In the genomic region with DNA sequence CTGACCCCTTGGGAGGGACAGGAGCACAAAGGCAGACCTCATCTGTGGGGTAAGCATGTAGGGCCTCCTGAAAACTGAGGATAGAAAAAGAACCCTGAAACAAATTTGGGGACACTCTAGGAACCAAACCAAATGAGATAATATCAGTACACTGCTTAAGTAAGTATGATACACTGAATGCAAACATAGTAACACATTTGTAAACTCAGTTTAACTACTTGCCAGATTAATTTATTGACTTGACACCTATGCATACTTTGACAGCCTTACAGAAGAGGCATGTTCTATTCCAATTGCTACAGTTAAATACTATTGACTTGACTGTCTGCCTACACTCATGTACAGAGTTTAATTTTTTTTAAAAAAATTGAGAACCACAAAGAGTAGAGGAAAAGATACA, we compare ENCODE assay signal across 9 cellular contexts.
"Had no signal": no experiment of that assay in that cellular context is flagged by ENCODE, and none has a peak within 500 bp of the region (broad histone marks: within the 10 kb centered on the region; RNA-seq: fewer than 3 reads in every experiment).

No MANE protein-coding gene starts in this region.

- DNase-seq: GM23248, GOT3, H7, H9, HCEC 1CT, HFFc6 had no signal

- H3K4me2 ChIP-seq: GM23338 had no signal

- H3K4me1 ChIP-seq: HAP-1 had no signal

- H3K4me3 ChIP-seq: GM23248, GM23338, HAP-1 had no signal

- H3K9ac ChIP-seq: GM23248 had no signal

- H3K9me3 ChIP-seq: HAP-1 had no signal

- H3K36me3 ChIP-seq: HAP-1 had no signal

- H3K27ac ChIP-seq: GM23248 had no signal

- ATAC-seq: GM23338, HCT116 had no signal

- H2AFZ ChIP-seq: GM23248 had no signal
